1 cellular context compared by ENCODE assay signal in genomic region chr3:128153156-128154011, GRCh38.
TF ChIP-seq lines count a peak whose summit lies in the region.

A gene with protein sequence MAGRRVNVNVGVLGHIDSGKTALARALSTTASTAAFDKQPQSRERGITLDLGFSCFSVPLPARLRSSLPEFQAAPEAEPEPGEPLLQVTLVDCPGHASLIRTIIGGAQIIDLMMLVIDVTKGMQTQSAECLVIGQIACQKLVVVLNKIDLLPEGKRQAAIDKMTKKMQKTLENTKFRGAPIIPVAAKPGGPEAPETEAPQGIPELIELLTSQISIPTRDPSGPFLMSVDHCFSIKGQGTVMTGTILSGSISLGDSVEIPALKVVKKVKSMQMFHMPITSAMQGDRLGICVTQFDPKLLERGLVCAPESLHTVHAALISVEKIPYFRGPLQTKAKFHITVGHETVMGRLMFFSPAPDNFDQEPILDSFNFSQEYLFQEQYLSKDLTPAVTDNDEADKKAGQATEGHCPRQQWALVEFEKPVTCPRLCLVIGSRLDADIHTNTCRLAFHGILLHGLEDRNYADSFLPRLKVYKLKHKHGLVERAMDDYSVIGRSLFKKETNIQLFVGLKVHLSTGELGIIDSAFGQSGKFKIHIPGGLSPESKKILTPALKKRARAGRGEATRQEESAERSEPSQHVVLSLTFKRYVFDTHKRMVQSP (plus strand): TSS chr3:128153481. CDS start chr3:128153508, 27 bp downstream.

TF ChIP-seq in Ishikawa, 13 proteins besides CTCF, POLR2A, EP300 and RAD21 (continued from another document):
- TF ChIP-seq, protein P1, sequence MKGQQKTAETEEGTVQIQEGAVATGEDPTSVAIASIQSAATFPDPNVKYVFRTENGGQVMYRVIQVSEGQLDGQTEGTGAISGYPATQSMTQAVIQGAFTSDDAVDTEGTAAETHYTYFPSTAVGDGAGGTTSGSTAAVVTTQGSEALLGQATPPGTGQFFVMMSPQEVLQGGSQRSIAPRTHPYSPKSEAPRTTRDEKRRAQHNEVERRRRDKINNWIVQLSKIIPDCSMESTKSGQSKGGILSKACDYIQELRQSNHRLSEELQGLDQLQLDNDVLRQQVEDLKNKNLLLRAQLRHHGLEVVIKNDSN (IDR thresholded peaks at IDR 0.05) = peak; percentile 63
- TF ChIP-seq ZBTB7A (IDR thresholded peaks at IDR 0.05; ENCODE audit: low read depth) (no peak), TEAD4 (IDR thresholded peaks at IDR 0.05) (peak; percentile 38; the same call in 1 of the 2 replicates), YY1 (IDR thresholded peaks at IDR 0.05; ENCODE audit: low read depth) (peak; percentile 47; the same call in 1 of the 2 replicates)
